Comparison of ENCODE assay signal across 8 cellular contexts in genomic region chr10:114631090-114631677, GRCh38. TPM values are rescaled to one million over a fixed set of nuclear protein-coding genes. Genes with fewer than 3 reads are reported as not detected.
DNase-seq lines count a peak whose midpoint lies in the region; ATAC-seq and TF ChIP-seq lines count a peak whose summit lies in the region.

No MANE protein-coding gene starts in this region.

- no peak for TF ChIP-seq CTCF in gastroesophageal sphincter (IDR thresholded peaks at IDR 0.05)

- H3K4me3 Mint-ChIP-seq in T-helper 17 cell, result peak overlapping the region; percentile 94

- no peak for DNase-seq in T-helper 17 cell
- DNase-seq in skeletal muscle cell (ENCODE audit: low read depth), result no peak
- no peak for DNase-seq in DMS153 (lab: John Stamatoyannopoulos, UW)
- no peak for DNase-seq in DMS79 (lab: John Stamatoyannopoulos, UW)
- no peak for DNase-seq in Ammon's horn (ENCODE audit: low spot score)

- peaks cover 17% of the 10 kb centered on the region for H3K27me3 ChIP-seq in gastroesophageal sphincter

- H3K27ac Mint-ChIP-seq in T-helper 17 cell, result peak overlapping the region; percentile 41

- peaks cover 7 to 60% (median 21%) of the 10 kb centered on the region in 3 donors for H3K4me1 ChIP-seq in gastroesophageal sphincter

- ATAC-seq in GM18511 (IDR thresholded peaks at IDR 0.05; ENCODE audit: unreplicated experiment) (peak; percentile 17), T-helper 17 cell (no peak), gastroesophageal sphincter (no peak), HG03469 (IDR thresholded peaks at IDR 0.05; ENCODE audit: unreplicated experiment) (no peak)

- H3K27me3 Mint-ChIP-seq in T-helper 17 cell, result peaks cover 69% of the 10 kb centered on the region

- 26 to 37% methylated on average over 6 to 9 of the region's 9 CpGs for WGBS in gastroesophageal sphincter (ENCODE audit: low coverage in 1 of 2), 2 donors

- no peak for TF ChIP-seq EP300 in gastroesophageal sphincter (IDR thresholded peaks at IDR 0.05)

- peaks cover 9% of the 10 kb centered on the region for H3K36me3 Mint-ChIP-seq in T-helper 17 cell (ENCODE audit: low read depth)

- peaks cover 29% of the 10 kb centered on the region for H3K4me1 Mint-ChIP-seq in T-helper 17 cell

- H3K4me3 ChIP-seq in gastroesophageal sphincter, result peak overlapping the region; percentile 57 to 61
- H3K4me3 ChIP-seq in skeletal muscle cell (ENCODE audit: low read depth, low read length), result peak overlapping the region; percentile 53

- no peaks in the 10 kb centered on the region for H3K36me3 ChIP-seq in gastroesophageal sphincter

- H3K9me3 ChIP-seq in T-helper 17 cell (ENCODE audit: control insufficient read depth, low read length, poor library complexity, severe bottlenecking) (no peaks in the 10 kb centered on the region), gastroesophageal sphincter (no peaks in the 10 kb centered on the region)

- TF ChIP-seq POLR2A in gastroesophageal sphincter (IDR thresholded peaks at IDR 0.05), result no peak

- H3K27ac ChIP-seq in gastroesophageal sphincter, result peak overlapping the region in 3 of 4 donors; percentile 74 to 83 (median 77)

RNA-seq across cellular contexts. Expression of gene ABLIM1, which starts 26.9 kb away (rescaled TPM):
- total RNA-seq in T-helper 17 cell, result 100 to 1,000 TPM; 141 to 184 TPM
- total RNA-seq in gastroesophageal sphincter, result 100 to 1,000 TPM in 2 of 4 donors, 10 to 100 TPM in 2; 75.2 to 172 (median 110) TPM
